ENCODE assay signal across 24 cellular contexts in the genomic region with DNA sequence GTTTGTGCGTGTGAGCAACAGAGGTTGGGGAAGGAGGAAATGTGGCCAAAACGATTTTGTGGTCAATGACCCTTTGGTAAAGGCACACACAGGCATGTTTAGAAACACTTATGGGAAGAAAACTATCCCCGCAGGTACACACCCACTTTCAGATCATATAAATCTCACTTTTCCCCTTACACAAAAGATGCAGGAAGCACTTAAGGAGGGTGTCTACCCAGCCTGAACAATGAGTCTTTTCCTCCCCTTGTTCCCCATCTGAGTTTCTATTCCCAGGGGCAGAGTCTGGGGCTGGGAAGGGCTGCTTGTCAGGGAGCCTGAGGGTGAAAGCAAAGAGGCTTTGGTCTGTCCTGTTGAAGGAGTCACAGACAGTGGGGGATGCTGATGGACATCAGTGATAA.
DNase-seq lines count a peak whose midpoint lies in the region; ATAC-seq and TF ChIP-seq lines count a peak whose summit lies in the region.
"Had no signal": no experiment of that assay in that cellular context is flagged by ENCODE, and none has a peak within 500 bp of the region (broad histone marks: within the 10 kb centered on the region; RNA-seq: fewer than 3 reads in every experiment).

No MANE protein-coding gene starts in this region.

- no peaks in the 10 kb centered on the region for H3K36me3 Mint-ChIP-seq in type B pancreatic cell

- no peak overlapping the region for H3K18ac ChIP-seq in mesenchymal stem cell (ENCODE audit: low read depth in 1 of 2, low read length in 2 of 2)

- intact Hi-C loops in left lung (cut with DNase I) = no loop called here

- H3K4me1 ChIP-seq in mesenchymal stem cell (ENCODE audit: control insufficient read depth, insufficient read depth, low read depth, low read length) = no peaks in the 10 kb centered on the region
- no peaks in the 10 kb centered on the region for H3K4me1 ChIP-seq in left lung
- H3K4me1 ChIP-seq: ascending aorta, gastrocnemius medialis, Peyer's patch had no signal

- no peak overlapping the region for H3K4me3 ChIP-seq in AG10803 (ENCODE audit: low read length)
- H3K4me3 ChIP-seq in HFF-Myc (replicated peaks; ENCODE audit: low read depth, low read length) = no peak overlapping the region
- H3K4me3 ChIP-seq in choroid plexus epithelial cell (ENCODE audit: low read depth, low read length) = no peak overlapping the region
- H3K4me3 ChIP-seq in mesenchymal stem cell (ENCODE audit: insufficient read depth in 1 of 2, low read depth in 1 of 2, low read length in 2 of 2) = no peak overlapping the region
- no peak overlapping the region for H3K4me3 ChIP-seq in left lung
- H3K4me3 ChIP-seq: ascending aorta, gastrocnemius medialis, Peyer's patch had no signal

- H2BK12ac ChIP-seq in mesenchymal stem cell (ENCODE audit: low read length in 2 of 2) = no peak overlapping the region

- H3K36me3 ChIP-seq in mesenchymal stem cell (ENCODE audit: control insufficient read depth in 1 of 2, insufficient read depth in 2 of 2, low read depth in 1 of 2, low read length in 2 of 2) (no peaks in the 10 kb centered on the region), left lung (no peaks in the 10 kb centered on the region)
- H3K36me3 ChIP-seq: ascending aorta, gastrocnemius medialis, neutrophil, Peyer's patch had no signal

- H3K4me2 ChIP-seq in mesenchymal stem cell (ENCODE audit: low read length, poor library complexity, severe bottlenecking) = no peak overlapping the region

- no peak overlapping the region for H3K27ac Mint-ChIP-seq in type B pancreatic cell
- H3K27ac Mint-ChIP-seq: activated CD8-positive, alpha-beta T cell treated with anti-CD3 and anti-CD28 coated beads for 36 hours; activated naive CD4-positive, alpha-beta T cell treated with anti-CD3 and anti-CD28 coated beads for 36 hours had no signal

- no peak overlapping the region for H3K4me3 Mint-ChIP-seq in type B pancreatic cell
- H3K4me3 Mint-ChIP-seq: activated CD8-positive, alpha-beta T cell treated with anti-CD3 and anti-CD28 coated beads for 36 hours; activated naive CD4-positive, alpha-beta T cell treated with anti-CD3 and anti-CD28 coated beads for 36 hours; activated T-cell treated with anti-CD3 and anti-CD28 coated beads, Interleukin-2, amount 50 U/mL, for 4 hours had no signal

- ATAC-seq in left lung = no peak
- ATAC-seq: activated CD8-positive, alpha-beta T cell treated with anti-CD3 and anti-CD28 coated beads for 36 hours; activated T-cell treated with anti-CD3 and anti-CD28 coated beads, Interleukin-2, amount 50 U/mL, for 4 hours; gastrocnemius medialis had no signal

- TF ChIP-seq POLR2A in erythroblast (IDR thresholded peaks at IDR 0.05; ENCODE audit: low read length) = no peak

- H3K23ac ChIP-seq in mesenchymal stem cell (ENCODE audit: low read length in 2 of 2) = no peak overlapping the region

- H3K27ac ChIP-seq in mesenchymal stem cell (ENCODE audit: low read length, poor library complexity, severe bottlenecking) (no peak overlapping the region), left lung (no peak overlapping the region)
- H3K27ac ChIP-seq: ascending aorta, gastrocnemius medialis, neutrophil, Peyer's patch had no signal

- no peak overlapping the region for H2AFZ ChIP-seq in mesenchymal stem cell (ENCODE audit: low read depth, low read length)

- no peaks in the 10 kb centered on the region for H3K9me3 ChIP-seq in mesenchymal stem cell (ENCODE audit: control insufficient read depth, low read length)
- no peaks in the 10 kb centered on the region for H3K9me3 ChIP-seq in left lung
- H3K9me3 ChIP-seq: ascending aorta, gastrocnemius medialis, neutrophil, Peyer's patch had no signal

- H3K4me1 Mint-ChIP-seq in type B pancreatic cell (ENCODE audit: unreplicated experiment) = peaks cover 12% of the 10 kb centered on the region

- H4K8ac ChIP-seq in mesenchymal stem cell (ENCODE audit: low read length) = no peak overlapping the region

- H4K91ac ChIP-seq in mesenchymal stem cell (ENCODE audit: low read length) = no peak overlapping the region

- H2AK5ac ChIP-seq in mesenchymal stem cell (ENCODE audit: low read length, severe bottlenecking) = no peak overlapping the region

- no peaks in the 10 kb centered on the region for H3K27me3 ChIP-seq in mesenchymal stem cell (ENCODE audit: control insufficient read depth in 1 of 2, insufficient read depth in 1 of 2, low read length in 2 of 2)
- no peaks in the 10 kb centered on the region for H3K27me3 ChIP-seq in left lung
- H3K27me3 ChIP-seq: ascending aorta, gastrocnemius medialis, neutrophil, Peyer's patch had no signal

- WGBS in mesenchymal stem cell = 63% methylated on average over 2 of the region's 3 CpGs

- no peak overlapping the region for H3K9ac ChIP-seq in mesenchymal stem cell (ENCODE audit: low read length)

- H2BK15ac ChIP-seq in mesenchymal stem cell (ENCODE audit: low read depth, poor library complexity, severe bottlenecking) = no peak overlapping the region

- H2BK120ac ChIP-seq in mesenchymal stem cell (ENCODE audit: low read depth, low read length) = no peak overlapping the region

- H3K14ac ChIP-seq in mesenchymal stem cell (ENCODE audit: low read length in 2 of 2) = no peak overlapping the region

- no peaks in the 10 kb centered on the region for H3K9me3 Mint-ChIP-seq in type B pancreatic cell
- H3K9me3 Mint-ChIP-seq: activated CD8-positive, alpha-beta T cell treated with anti-CD3 and anti-CD28 coated beads for 36 hours; activated naive CD4-positive, alpha-beta T cell treated with anti-CD3 and anti-CD28 coated beads for 36 hours; activated T-cell treated with anti-CD3 and anti-CD28 coated beads, Interleukin-2, amount 50 U/mL, for 4 hours had no signal

- no peak overlapping the region for H3K4ac ChIP-seq in mesenchymal stem cell (ENCODE audit: low read depth in 1 of 2, low read length in 2 of 2)

- peak; percentile 74 for DNase-seq in AG10803 (ENCODE audit: low read depth)
- peak; percentile 42 for DNase-seq in HFF-Myc (ENCODE audit: extremely low read depth, low read depth)
- peak; percentile 49 for DNase-seq in choroid plexus epithelial cell (ENCODE audit: low read depth)
- peak; percentile 20 for DNase-seq in mesenchymal stem cell
- no peak for DNase-seq in type B pancreatic cell (ENCODE audit: extremely low spot score, unreplicated experiment)
- DNase-seq in left lung = no peak
- DNase-seq in erythroblast (lab: John Stamatoyannopoulos, UW) = no peak
- no peak for DNase-seq in stimulated activated CD8-positive, alpha-beta memory T cell treated with anti-CD3 and anti-CD28 coated beads, Interleukin-4, amount 100 ng/mL, for 48 hours
- DNase-seq: activated CD4-positive, CD25-positive, alpha-beta regulatory T cell; activated CD8-positive, alpha-beta T cell treated with anti-CD3 and anti-CD28 coated beads for 36 hours; activated naive CD4-positive, alpha-beta T cell treated with anti-CD3 and anti-CD28 coated beads for 36 hours; activated T-cell treated with anti-CD3 and anti-CD28 coated beads, Interleukin-2, amount 50 U/mL, for 4 hours; COR-L47; EL; gastrocnemius medialis; Kasumi-1; NCI-H1105; Peyer's patch; retina; stimulated activated CD4-positive, alpha-beta T cell treated with anti-CD3 and anti-CD28 coated beads, Interleukin-12 subunit alpha, Interleukin-12 subunit beta, amount 100 ng/mL, for 4 hours; substantia nigra; T-helper 9 cell had no signal

- H3K27me3 Mint-ChIP-seq in type B pancreatic cell = no peaks in the 10 kb centered on the region
- H3K27me3 Mint-ChIP-seq: activated CD8-positive, alpha-beta T cell treated with anti-CD3 and anti-CD28 coated beads for 36 hours had no signal

- TF ChIP-seq CTCF in AG10803 (conservative IDR thresholded peaks at IDR 0.05; ENCODE audit: low read length) = no peak
- no peak for TF ChIP-seq CTCF in HFF-Myc (IDR thresholded peaks at IDR 0.05; ENCODE audit: low read depth, low read length, missing control alignments)
- no peak for TF ChIP-seq CTCF in choroid plexus epithelial cell (conservative IDR thresholded peaks at IDR 0.05; ENCODE audit: low read depth, low read length)
- no peak for TF ChIP-seq CTCF in type B pancreatic cell (conservative IDR thresholded peaks at IDR 0.05)
- TF ChIP-seq CTCF in left lung (IDR thresholded peaks at IDR 0.05) = no peak

- H2BK5ac ChIP-seq in mesenchymal stem cell (ENCODE audit: low read depth, low read length, poor library complexity, severe bottlenecking) = no peak overlapping the region

- no peaks in the 10 kb centered on the region for H3K79me1 ChIP-seq in mesenchymal stem cell (replicated peaks; ENCODE audit: low read length, poor library complexity, severe bottlenecking)

Comparison
In these comparisons a context has a peak if more than half of its experiments do, and no peak if none do; other contexts are left out.
1. DNase-seq: peak in AG10803 (single experiment), HFF-Myc (single experiment), choroid plexus epithelial cell (single experiment) and mesenchymal stem cell (single experiment); none in type B pancreatic cell (single experiment), left lung (0 of 2), erythroblast (0 of 2) and stimulated activated CD8-positive, alpha-beta memory T cell treated with anti-CD3 and anti-CD28 coated beads, Interleukin-4, amount 100 ng/mL, for 48 hours (single experiment).